In genomic region chr11:122731500-122731913, GRCh38 we compare ENCODE assay signal across 13 cellular contexts.
DNase-seq lines count a peak whose midpoint lies in the region; ATAC-seq and TF ChIP-seq lines count a peak whose summit lies in the region.
"Had no signal": no experiment of that assay in that cellular context is flagged by ENCODE, and none has a peak within 500 bp of the region (broad histone marks: within the 10 kb centered on the region; RNA-seq: fewer than 3 reads in every experiment).

No MANE protein-coding gene starts in this region.

- no peak for TF ChIP-seq CTCF in fibroblast of lung (conservative IDR thresholded peaks at IDR 0.05 in 1 of 2, IDR thresholded peaks at IDR 0.05 in 1 of 2; ENCODE audit: low read depth in 1 of 2, low read length in 2 of 2)

- WGBS in neuronal stem cell (ENCODE audit: extremely low coverage in 2 of 2, insufficient read length in 2 of 2, insufficient replicate concordance in 1 of 2), 2 donors = no CpG with 5 or more reads among the region's 2 CpGs

- no peaks in the 10 kb centered on the region for H3K9me3 ChIP-seq in fibroblast of lung (ENCODE audit: control insufficient read depth, insufficient read depth, low read depth, low read length)
- H3K9me3 ChIP-seq in neuronal stem cell (replicated peaks in 1 of 2; ENCODE audit: control insufficient read depth in 2 of 2, insufficient read depth in 1 of 2, low read depth in 1 of 2, low read length in 2 of 2) = no peaks in the 10 kb centered on the region
- H3K9me3 ChIP-seq: testis had no signal

- DNase-seq in Caki2 (ENCODE audit: low read depth) = peak; percentile 62
- DNase-seq in fibroblast of lung (ENCODE audit: low read depth in 2 of 2) = peak; percentile 85 to 89
- DNase-seq in neuronal stem cell (ENCODE audit: low spot score) = no peak
- DNase-seq in effector CD8-positive, alpha-beta T cell (lab: John Stamatoyannopoulos, UW) = no peak
- no peak for DNase-seq in glomerular visceral epithelial cell (ENCODE audit: extremely low spot score)
- DNase-seq: NCI-H2171; stimulated activated CD4-positive, alpha-beta T cell treated with anti-CD3 and anti-CD28 coated beads, Interleukin-12 subunit alpha, Interleukin-12 subunit beta, amount 100 ng/mL, for 4 hours; T-helper 17 cell; testis had no signal

- no peak overlapping the region for H2AK5ac ChIP-seq in neuronal stem cell (ENCODE audit: low read depth, low read length)

- H3K79me2 ChIP-seq in fibroblast of lung (ENCODE audit: control insufficient read depth, insufficient read depth, low read length) = peaks cover 4% of the 10 kb centered on the region

- H3K36me3 ChIP-seq in fibroblast of lung (ENCODE audit: control insufficient read depth, insufficient read depth, low read length) (no peaks in the 10 kb centered on the region), neuronal stem cell (replicated peaks in 1 of 2; ENCODE audit: control insufficient read depth in 2 of 2, insufficient read depth in 2 of 2, low read length in 2 of 2) (no peaks in the 10 kb centered on the region)

- H3K23ac ChIP-seq in neuronal stem cell (ENCODE audit: low read depth, low read length, poor library complexity) = no peak overlapping the region

- no peak overlapping the region for H3K4ac ChIP-seq in neuronal stem cell (ENCODE audit: low read length)

- peak overlapping the region; percentile 53 for H3K27ac ChIP-seq in fibroblast of lung (ENCODE audit: insufficient read depth, low read length)
- no peak overlapping the region for H3K27ac ChIP-seq in neuronal stem cell (replicated peaks; ENCODE audit: low read length)
- H3K27ac ChIP-seq: testis had no signal

- no peak overlapping the region for H4K8ac ChIP-seq in neuronal stem cell (ENCODE audit: low read depth, low read length)

- H4K91ac ChIP-seq in neuronal stem cell (ENCODE audit: low read depth, low read length, poor library complexity) = no peak overlapping the region

- H2BK120ac ChIP-seq in neuronal stem cell (ENCODE audit: low read depth, low read length) = no peak overlapping the region

- H3K4me1 ChIP-seq in fibroblast of lung (ENCODE audit: control insufficient read depth, extremely low read depth, insufficient read depth, low read length) = peaks cover 19% of the 10 kb centered on the region
- peaks cover 0 to 14% of the 10 kb centered on the region in 2 donors for H3K4me1 ChIP-seq in neuronal stem cell (ENCODE audit: control insufficient read depth in 2 of 2, insufficient read depth in 1 of 2, low read depth in 1 of 2, low read length in 2 of 2)
- H3K4me1 ChIP-seq: testis had no signal

- H3K79me1 ChIP-seq in neuronal stem cell (ENCODE audit: low read depth, low read length) = no peaks in the 10 kb centered on the region

- in situ Hi-C loops in Caki2 (cut with HindIII; ENCODE audit: low pct_unique_long_range_greater_than_20kb, low sequenced_read_pairs) = no loop called here

- H2AFZ ChIP-seq in fibroblast of lung (ENCODE audit: low read length) = no peak overlapping the region
- no peak overlapping the region for H2AFZ ChIP-seq in neuronal stem cell (ENCODE audit: low read length)

- no peak overlapping the region for H2BK5ac ChIP-seq in neuronal stem cell (ENCODE audit: low read length)

- H3K18ac ChIP-seq in neuronal stem cell (ENCODE audit: low read length) = no peak overlapping the region

- H3K9ac ChIP-seq in fibroblast of lung (ENCODE audit: insufficient read depth, low read length) (no peak overlapping the region), neuronal stem cell (ENCODE audit: low read depth, low read length, poor library complexity) (no peak overlapping the region)

- no peaks in the 10 kb centered on the region for H3K27me3 ChIP-seq in fibroblast of lung (ENCODE audit: control insufficient read depth, insufficient read depth, low read length)
- H3K27me3 ChIP-seq in neuronal stem cell (ENCODE audit: control insufficient read depth in 3 of 3, insufficient read depth in 3 of 3, low read depth in 1 of 3, low read length in 3 of 3) = no peaks in the 10 kb centered on the region
- H3K27me3 ChIP-seq: testis had no signal

- H2BK15ac ChIP-seq in neuronal stem cell (ENCODE audit: low read length) = peak overlapping the region; percentile 8

- H3K4me2 ChIP-seq in fibroblast of lung (ENCODE audit: extremely low read depth, insufficient read depth, low read length) (peak overlapping the region; percentile 23), neuronal stem cell (ENCODE audit: insufficient read depth, low read length, poor library complexity, severe bottlenecking) (no peak overlapping the region)

- H3K4me3 ChIP-seq in fibroblast of lung (replicated peaks in 1 of 4; ENCODE audit: control extremely low read depth in 1 of 4, insufficient read depth in 1 of 4, low read depth in 3 of 4, low read length in 4 of 4) (no peak overlapping the region), neuronal stem cell (ENCODE audit: low read length in 2 of 2) (no peak overlapping the region)
- H3K4me3 ChIP-seq: testis had no signal

- no peak for ATAC-seq in HG03439 (IDR thresholded peaks at IDR 0.05; ENCODE audit: unreplicated experiment)
- no peak for ATAC-seq in HG03095 (IDR thresholded peaks at IDR 0.05; ENCODE audit: unreplicated experiment)
- ATAC-seq: activated T-helper 17 cell treated with anti-CD3 and anti-CD28 coated beads, Interleukin-2, amount 50 U/mL, for 72 hours; T-helper 17 cell had no signal

- no peak overlapping the region for H3K14ac ChIP-seq in neuronal stem cell (ENCODE audit: low read length)

- H4K20me1 ChIP-seq in fibroblast of lung (ENCODE audit: control insufficient read depth, extremely low read depth, insufficient read depth, low read length) = no peaks in the 10 kb centered on the region

- H2BK12ac ChIP-seq in neuronal stem cell (ENCODE audit: low read length) = no peak overlapping the region

TF ChIP-seq in PFSK-1, 5 proteins besides CTCF, POLR2A, EP300 and RAD21:
- peak; percentile 49; the same call in 1 of the 2 replicates for TF ChIP-seq TAF1 (IDR thresholded peaks at IDR 0.05; ENCODE audit: borderline replicate concordance, insufficient read depth, low read length)
- TF ChIP-seq POLR2AphosphoS5 (IDR thresholded peaks at IDR 0.05; ENCODE audit: low read depth, low read length) = no peak
- TF ChIP-seq FOXP2 (optimal IDR thresholded peaks at IDR 0.05; ENCODE audit: borderline replicate concordance, extremely low read depth, extremely low read length, insufficient read depth) = no peak
- TF ChIP-seq REST (IDR thresholded peaks at IDR 0.05; ENCODE audit: insufficient read depth in 1 of 2, low read depth in 2 of 2, low read length in 2 of 2) = 0 out of 4 replicates have a peak, but pooled peaks of 1 of the 2 experiments have one; percentile 53
- peak; percentile 78; the same call in 1 of the 2 replicates for TF ChIP-seq SIN3A (IDR thresholded peaks at IDR 0.05; ENCODE audit: borderline replicate concordance, insufficient read depth, low read length)

Comparison
In these comparisons a context has a peak if more than half of its experiments do, and no peak if none do; other contexts are left out.
1. DNase-seq: peak in Caki2 (single experiment) and fibroblast of lung (2 of 2); none in neuronal stem cell (single experiment), effector CD8-positive, alpha-beta T cell (single experiment) and glomerular visceral epithelial cell (single experiment).